ENCODE assay signal across 27 cellular contexts in the genomic region with DNA sequence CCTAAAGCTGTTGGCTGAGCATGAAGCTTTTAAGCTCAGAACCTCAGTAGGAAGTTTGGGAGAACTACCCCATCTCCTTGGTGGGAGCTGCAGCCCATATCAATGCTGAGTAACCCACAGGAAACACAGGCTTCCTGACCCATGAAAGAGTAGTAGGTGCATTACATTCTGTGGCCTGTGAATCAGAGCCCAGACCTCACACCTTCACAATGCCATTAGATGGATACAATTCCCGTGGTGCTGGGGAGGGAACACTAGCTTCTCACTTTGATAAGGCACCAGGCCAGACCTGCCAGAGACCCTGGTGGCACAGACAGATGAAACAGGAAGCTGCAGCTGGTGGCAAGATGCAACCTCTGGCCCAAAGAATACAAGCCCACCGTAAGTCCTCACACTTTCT.
"Had no signal": no experiment of that assay in that cellular context is flagged by ENCODE, and none has a peak within 500 bp of the region (broad histone marks: within the 10 kb centered on the region; RNA-seq: fewer than 3 reads in every experiment).

No MANE protein-coding gene starts in this region.

- H3K27me3 ChIP-seq: right atrium auricular region, testis had no signal

- H3K4me3 ChIP-seq: heart right ventricle, lung, prostate gland, right atrium auricular region, sigmoid colon, stomach, testis, tibial artery had no signal

- ATAC-seq: effector memory CD8-positive, alpha-beta T cell; esophagus mucosa; heart right ventricle; left ventricle myocardium superior; naive thymus-derived CD4-positive, alpha-beta T cell; stimulated activated effector memory CD8-positive, alpha-beta T cell treated with anti-CD3 and anti-CD28 coated beads, Interleukin-12 subunit alpha, Interleukin-12 subunit beta, amount 100 ng/mL, for 72 hours had no signal

- H3K4me1 ChIP-seq: heart right ventricle, right atrium auricular region, sigmoid colon, stomach, testis, tibial artery had no signal

- H3K9me3 ChIP-seq: heart right ventricle, prostate gland, right atrium auricular region, sigmoid colon, stomach, testis, tibial artery had no signal

- FAIRE-seq: endometrium had no signal

- DNase-seq: cerebellar nuclear complex; cortex of kidney; effector memory CD8-positive, alpha-beta T cell; foreskin melanocyte; glutamatergic neuron; heart right ventricle; hypothalamus; immature natural killer cell; islet precursor cell; left ventricle myocardium superior; midbrain; naive thymus-derived CD4-positive, alpha-beta T cell; nucleus accumbens; sigmoid colon; stimulated activated CD4-positive, alpha-beta T cell treated with anti-CD3 and anti-CD28 coated beads, Interleukin-2, amount 100 ng/mL, for 24 hours; stimulated activated CD4-positive, alpha-beta T cell treated with anti-CD3 and anti-CD28 coated beads, Interleukin-4, amount 100 ng/mL, for 24 hours; stimulated activated naive CD4-positive, alpha-beta T cell treated with Interleukin-2 at 50 U/mL for 16 hours; stomach; testis; tibial artery had no signal

- H3K36me3 ChIP-seq: heart right ventricle, prostate gland, right atrium auricular region, sigmoid colon, stomach, tibial artery had no signal

- H3K27ac ChIP-seq: epithelial cell of prostate, heart right ventricle, prostate gland, right atrium auricular region, sigmoid colon, stomach, testis, tibial artery had no signal
